9 cellular contexts compared by ENCODE assay signal in the genomic region with DNA sequence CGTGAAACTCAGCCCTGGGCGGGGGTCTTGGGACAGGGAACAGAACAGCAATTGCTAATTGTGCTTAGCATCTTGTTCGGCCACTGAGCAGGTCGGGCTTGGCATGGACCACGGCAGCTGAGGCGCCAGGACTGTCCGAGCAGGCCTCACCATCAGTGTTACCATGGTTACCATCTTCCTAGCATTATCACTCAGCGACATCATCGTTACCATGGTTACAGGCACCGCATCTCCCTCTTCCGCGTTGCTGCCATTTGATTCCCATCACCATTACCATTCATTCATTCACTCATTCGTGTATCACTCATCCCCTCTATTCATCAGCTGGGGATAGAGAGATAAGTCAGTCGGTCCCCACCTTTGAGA.
A peak's percentile ranks its signal among the peaks of the same experiment; 100 is the strongest.
DNase-seq lines count a peak whose midpoint lies in the region; ATAC-seq, FAIRE-seq and TF ChIP-seq lines count a peak whose summit lies in the region.
"Had no signal": no experiment of that assay in that cellular context is flagged by ENCODE, and none has a peak within 500 bp of the region (broad histone marks: within the 10 kb centered on the region; RNA-seq: fewer than 3 reads in every experiment).

No MANE protein-coding gene starts in this region.

- BruUV-seq in Calu3 (replicated peaks; lab: Mats Ljungman, UMichigan) = no TSS peak
- BruUV-seq in K562 (replicated peaks; lab: Mats Ljungman, UMichigan) = no TSS peak

- CTCF ChIA-PET in Calu3 (lab: Charles Lee) (no interaction called here), K562 (lab: Yijun Ruan, JAX; ENCODE audit: low intra/inter-chr PET ratio) (no interaction called here)

- FAIRE-seq in K562 (lab: Jason Lieb, UNC) = peak; percentile 62
- FAIRE-seq: islet of Langerhans had no signal

- no peaks in the 10 kb centered on the region for H3K9me1 ChIP-seq in K562 (ENCODE audit: control insufficient read depth, insufficient read depth, low read length)

- no peak for TF ChIP-seq EP300 in K562 (IDR thresholded peaks at IDR 0.05; ENCODE audit: low read length)

- peak overlapping the region; percentile 66 for H3K4me3 Mint-ChIP-seq in Calu3 (ENCODE audit: low read depth, unreplicated experiment)

- DNase-seq in Calu3 (no peak), LHCN-M2 (ENCODE audit: low read depth) (peak; percentile 15), K562 (ENCODE audit: extremely low read depth in 1 of 4, low spot score in 3 of 4) (peak in 1 of 4 experiments; percentile 36), NCI-H446 (lab: John Stamatoyannopoulos, UW) (no peak)
- no peak for DNase-seq in activated CD4-positive, alpha-beta T cell treated with anti-CD3 and anti-CD28 coated beads, Interleukin-2, amount 50 U/mL, for 4 hours

- TF ChIP-seq CTCF in Calu3 (IDR thresholded peaks at IDR 0.05; ENCODE audit: unreplicated experiment) = no peak
- TF ChIP-seq CTCF in K562 (IDR thresholded peaks at IDR 0.05 in 2 of 3, conservative IDR thresholded peaks at IDR 0.05 in 1 of 3; ENCODE audit: insufficient read depth in 2 of 3, low read depth in 1 of 3, low read length in 3 of 3) = no peak

- no peaks in the 10 kb centered on the region for H3K4me1 Mint-ChIP-seq in Calu3 (ENCODE audit: low read depth, unreplicated experiment)

- in situ Hi-C loops in K562 (cut with MboI) = no loop called here

- H3K27me3 Mint-ChIP-seq in Calu3 (ENCODE audit: unreplicated experiment) = peaks cover 43% of the 10 kb centered on the region

- no peak overlapping the region; a peak in 1 of 4 replicates for H3K9ac ChIP-seq in K562 (ENCODE audit: insufficient read depth in 1 of 2, low read depth in 2 of 2, low read length in 2 of 2)

- H3K36me3 ChIP-seq in K562 (ENCODE audit: control insufficient read depth, insufficient read depth, low read length) = no peaks in the 10 kb centered on the region

- H3K27me3 ChIP-seq in K562 (ENCODE audit: control insufficient read depth in 2 of 2, insufficient read depth in 2 of 2, low read length in 2 of 2) = peaks cover 7 to 47% of the 10 kb centered on the region in 2 experiments
- H3K27me3 ChIP-seq in mononuclear cell (ENCODE audit: insufficient read depth, low read length) = no peaks in the 10 kb centered on the region

- H3K27ac ChIP-seq in K562 (ENCODE audit: extremely low read depth, low read depth, low read length) = no peak overlapping the region

- peak overlapping the region; percentile 86 for H3K27ac Mint-ChIP-seq in Calu3 (ENCODE audit: unreplicated experiment)

- TF ChIP-seq POLR2A in K562 (conservative IDR thresholded peaks at IDR 0.05) = no peak

- peak overlapping the region; percentile 33 for H2AFZ ChIP-seq in K562 (ENCODE audit: low read depth, low read length)

- 0 out of 2 replicates have a peak overlapping the region, but pooled peaks have one; percentile 27 for H3K4me2 ChIP-seq in K562 (ENCODE audit: insufficient read depth, low read length)

- intact Hi-C loops in Calu3 (cut with micrococcal nuclease; ENCODE audit: unreplicated experiment) (no loop called here), K562 (cut with micrococcal nuclease) (no loop called here)

- H3K4me1 ChIP-seq in K562 (replicated peaks in 1 of 2; ENCODE audit: control insufficient read depth in 2 of 2, insufficient read depth in 2 of 2, low read length in 2 of 2) = peaks cover 0 to 24% of the 10 kb centered on the region in 2 experiments; a peak in 2 of 5 replicates
- peaks cover 41% of the 10 kb centered on the region for H3K4me1 ChIP-seq in mononuclear cell (ENCODE audit: insufficient read depth, low read length)

- H4K20me1 ChIP-seq in K562 (replicated peaks; ENCODE audit: control insufficient read depth, insufficient read depth, low read length) = no peaks in the 10 kb centered on the region

- H3K79me2 ChIP-seq in K562 (ENCODE audit: control insufficient read depth, insufficient read depth, low read length) = no peaks in the 10 kb centered on the region

- WGBS in K562 (ENCODE audit: insufficient coverage, low coverage, missing lambda C conversion rate) = 9% methylated on average over 14 of the region's 14 CpGs

- ATAC-seq in K562 (peak; percentile 9; the same call in 2 of the 3 replicates), GM18519 (IDR thresholded peaks at IDR 0.05; ENCODE audit: low FRiP score, unreplicated experiment) (no peak), GM21390 (IDR thresholded peaks at IDR 0.05; ENCODE audit: unreplicated experiment) (no peak)

- H3K4me3 ChIP-seq in K562 = no peak overlapping the region
- peak overlapping the region; percentile 55 for H3K4me3 ChIP-seq in mononuclear cell (ENCODE audit: low read length)

- H3K36me3 Mint-ChIP-seq in Calu3 (ENCODE audit: insufficient read depth, unreplicated experiment) = peaks cover 10% of the 10 kb centered on the region

- POLR2A ChIA-PET in K562 (lab: Yijun Ruan, JAX) = interaction anchor here (0.6 kb wide), 1 partner anchor 24 kb away, joined by 3 read pairs; no protein-coding TSS in a partner anchor

- TF ChIP-seq RAD21 in K562 (CRISPR knock-in tag; conservative IDR thresholded peaks at IDR 0.05 in 1 of 2, IDR thresholded peaks at IDR 0.05 in 1 of 2) = no peak

- no peaks in the 10 kb centered on the region for H3K9me3 Mint-ChIP-seq in Calu3 (ENCODE audit: low read depth, unreplicated experiment)

- H3K9me3 ChIP-seq in K562 (replicated peaks; ENCODE audit: control insufficient read depth, insufficient read depth, low read depth, low read length) (no peaks in the 10 kb centered on the region), mononuclear cell (ENCODE audit: low read depth, low read length) (no peaks in the 10 kb centered on the region)

TF ChIP-seq in K562, 482 proteins besides CTCF, POLR2A, EP300 and RAD21 (continues in another document):
- TF ChIP-seq, protein P1, sequence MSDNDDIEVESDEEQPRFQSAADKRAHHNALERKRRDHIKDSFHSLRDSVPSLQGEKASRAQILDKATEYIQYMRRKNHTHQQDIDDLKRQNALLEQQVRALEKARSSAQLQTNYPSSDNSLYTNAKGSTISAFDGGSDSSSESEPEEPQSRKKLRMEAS (CRISPR knock-in tag; IDR thresholded peaks at IDR 0.05) = no peak
- peak; percentile 99 for TF ChIP-seq RFX1 (IDR thresholded peaks at IDR 0.05)
- TF ChIP-seq BACH1 (tag; IDR thresholded peaks at IDR 0.05) = no peak
- TF ChIP-seq, protein P2, sequence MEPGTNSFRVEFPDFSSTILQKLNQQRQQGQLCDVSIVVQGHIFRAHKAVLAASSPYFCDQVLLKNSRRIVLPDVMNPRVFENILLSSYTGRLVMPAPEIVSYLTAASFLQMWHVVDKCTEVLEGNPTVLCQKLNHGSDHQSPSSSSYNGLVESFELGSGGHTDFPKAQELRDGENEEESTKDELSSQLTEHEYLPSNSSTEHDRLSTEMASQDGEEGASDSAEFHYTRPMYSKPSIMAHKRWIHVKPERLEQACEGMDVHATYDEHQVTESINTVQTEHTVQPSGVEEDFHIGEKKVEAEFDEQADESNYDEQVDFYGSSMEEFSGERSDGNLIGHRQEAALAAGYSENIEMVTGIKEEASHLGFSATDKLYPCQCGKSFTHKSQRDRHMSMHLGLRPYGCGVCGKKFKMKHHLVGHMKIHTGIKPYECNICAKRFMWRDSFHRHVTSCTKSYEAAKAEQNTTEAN (CRISPR knock-in tag; IDR thresholded peaks at IDR 0.05) = 0 out of 2 replicates have a peak, but pooled peaks have one; percentile 35
- TF ChIP-seq STAG1 (CRISPR knock-in tag; IDR thresholded peaks at IDR 0.05; ENCODE audit: borderline replicate concordance) = no peak
- peak; percentile 38; the same call in 1 of the 2 replicates for TF ChIP-seq ATF7 (IDR thresholded peaks at IDR 0.05)
- TF ChIP-seq NR2C2 (CRISPR knock-in tag; IDR thresholded peaks at IDR 0.05) = no peak
- TF ChIP-seq NR2C2 (tag; IDR thresholded peaks at IDR 0.05) = no peak
- TF ChIP-seq TBP (optimal IDR thresholded peaks at IDR 0.05; ENCODE audit: low read depth, low read length) = no peak
- TF ChIP-seq SREBF2 (CRISPR knock-in tag; IDR thresholded peaks at IDR 0.05) = no peak
- no peak for TF ChIP-seq BHLHE40 (IDR thresholded peaks at IDR 0.05; ENCODE audit: low read length)
- TF ChIP-seq POLR2H (tag; IDR thresholded peaks at IDR 0.05; ENCODE audit: low read depth) = no peak
- TF ChIP-seq, protein P3, sequence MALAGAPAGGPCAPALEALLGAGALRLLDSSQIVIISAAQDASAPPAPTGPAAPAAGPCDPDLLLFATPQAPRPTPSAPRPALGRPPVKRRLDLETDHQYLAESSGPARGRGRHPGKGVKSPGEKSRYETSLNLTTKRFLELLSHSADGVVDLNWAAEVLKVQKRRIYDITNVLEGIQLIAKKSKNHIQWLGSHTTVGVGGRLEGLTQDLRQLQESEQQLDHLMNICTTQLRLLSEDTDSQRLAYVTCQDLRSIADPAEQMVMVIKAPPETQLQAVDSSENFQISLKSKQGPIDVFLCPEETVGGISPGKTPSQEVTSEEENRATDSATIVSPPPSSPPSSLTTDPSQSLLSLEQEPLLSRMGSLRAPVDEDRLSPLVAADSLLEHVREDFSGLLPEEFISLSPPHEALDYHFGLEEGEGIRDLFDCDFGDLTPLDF (CRISPR knock-in tag; IDR thresholded peaks at IDR 0.05) = no peak
- TF ChIP-seq ZNF217 (CRISPR knock-in tag; IDR thresholded peaks at IDR 0.05) = no peak
- TF ChIP-seq FIP1L1 (IDR thresholded peaks at IDR 0.05; ENCODE audit: low read depth, low read length, poor library complexity, severe bottlenecking) = no peak
- TF ChIP-seq GTF2A2 (tag; IDR thresholded peaks at IDR 0.05) = no peak
- peak; percentile 86 for TF ChIP-seq KDM1A (IDR thresholded peaks at IDR 0.05)
- TF ChIP-seq ZSCAN32 (CRISPR knock-in tag; IDR thresholded peaks at IDR 0.05) = no peak
- TF ChIP-seq, protein P4, sequence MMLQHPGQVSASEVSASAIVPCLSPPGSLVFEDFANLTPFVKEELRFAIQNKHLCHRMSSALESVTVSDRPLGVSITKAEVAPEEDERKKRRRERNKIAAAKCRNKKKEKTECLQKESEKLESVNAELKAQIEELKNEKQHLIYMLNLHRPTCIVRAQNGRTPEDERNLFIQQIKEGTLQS (IDR thresholded peaks at IDR 0.05) = peak; percentile 18; the same call in 1 of the 2 replicates
- TF ChIP-seq, protein P4 (CRISPR knock-in tag; conservative IDR thresholded peaks at IDR 0.05) = no peak
- no peak for TF ChIP-seq ZBED1 (IDR thresholded peaks at IDR 0.05)
